Comparison of ENCODE assay signal across 1 cellular context in genomic region chr7:157559596-157560257, GRCh38.
TF ChIP-seq lines count a peak whose summit lies in the region.

No MANE protein-coding gene starts in this region.

TF ChIP-seq in HepG2, 621 proteins besides CTCF, POLR2A, EP300 and RAD21 (continued from another document and continues in another):
- TF ChIP-seq, protein P1, sequence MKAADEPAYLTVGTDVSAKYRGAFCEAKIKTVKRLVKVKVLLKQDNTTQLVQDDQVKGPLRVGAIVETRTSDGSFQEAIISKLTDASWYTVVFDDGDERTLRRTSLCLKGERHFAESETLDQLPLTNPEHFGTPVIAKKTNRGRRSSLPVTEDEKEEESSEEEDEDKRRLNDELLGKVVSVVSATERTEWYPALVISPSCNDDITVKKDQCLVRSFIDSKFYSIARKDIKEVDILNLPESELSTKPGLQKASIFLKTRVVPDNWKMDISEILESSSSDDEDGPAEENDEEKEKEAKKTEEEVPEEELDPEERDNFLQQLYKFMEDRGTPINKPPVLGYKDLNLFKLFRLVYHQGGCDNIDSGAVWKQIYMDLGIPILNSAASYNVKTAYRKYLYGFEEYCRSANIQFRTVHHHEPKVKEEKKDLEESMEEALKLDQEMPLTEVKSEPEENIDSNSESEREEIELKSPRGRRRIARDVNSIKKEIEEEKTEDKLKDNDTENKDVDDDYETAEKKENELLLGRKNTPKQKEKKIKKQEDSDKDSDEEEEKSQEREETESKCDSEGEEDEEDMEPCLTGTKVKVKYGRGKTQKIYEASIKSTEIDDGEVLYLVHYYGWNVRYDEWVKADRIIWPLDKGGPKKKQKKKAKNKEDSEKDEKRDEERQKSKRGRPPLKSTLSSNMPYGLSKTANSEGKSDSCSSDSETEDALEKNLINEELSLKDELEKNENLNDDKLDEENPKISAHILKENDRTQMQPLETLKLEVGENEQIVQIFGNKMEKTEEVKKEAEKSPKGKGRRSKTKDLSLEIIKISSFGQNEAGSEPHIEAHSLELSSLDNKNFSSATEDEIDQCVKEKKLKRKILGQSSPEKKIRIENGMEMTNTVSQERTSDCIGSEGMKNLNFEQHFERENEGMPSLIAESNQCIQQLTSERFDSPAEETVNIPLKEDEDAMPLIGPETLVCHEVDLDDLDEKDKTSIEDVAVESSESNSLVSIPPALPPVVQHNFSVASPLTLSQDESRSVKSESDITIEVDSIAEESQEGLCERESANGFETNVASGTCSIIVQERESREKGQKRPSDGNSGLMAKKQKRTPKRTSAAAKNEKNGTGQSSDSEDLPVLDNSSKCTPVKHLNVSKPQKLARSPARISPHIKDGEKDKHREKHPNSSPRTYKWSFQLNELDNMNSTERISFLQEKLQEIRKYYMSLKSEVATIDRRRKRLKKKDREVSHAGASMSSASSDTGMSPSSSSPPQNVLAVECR (CRISPR knock-in tag; IDR thresholded peaks at IDR 0.05; ENCODE audit: borderline replicate concordance) = peak; percentile 43; the same call in 1 of the 2 replicates
- TF ChIP-seq ZNF740 (CRISPR knock-in tag; IDR thresholded peaks at IDR 0.05) (peak; percentile 88), ZNF329 (CRISPR knock-in tag; IDR thresholded peaks at IDR 0.05; ENCODE audit: low read depth) (no peak), TOPORS (CRISPR knock-in tag; IDR thresholded peaks at IDR 0.05) (no peak), ZNF292 (CRISPR knock-in tag; IDR thresholded peaks at IDR 0.05; ENCODE audit: borderline replicate concordance, low read depth) (peak; percentile 88), ZBTB40 (IDR thresholded peaks at IDR 0.05) (no peak), ZBTB40 (CRISPR knock-in tag; IDR thresholded peaks at IDR 0.05) (peak; percentile 75; the same call in 1 of the 2 replicates), FOXA3 (CRISPR knock-in tag; IDR thresholded peaks at IDR 0.05) (peak; percentile 60), ZNF263 (CRISPR knock-in tag; IDR thresholded peaks at IDR 0.05) (peak; percentile 38; the same call in 1 of the 2 replicates), SOX5 (CRISPR knock-in tag; IDR thresholded peaks at IDR 0.05; ENCODE audit: borderline replicate concordance) (peak; percentile 30; the same call in 1 of the 2 replicates), MEIS2 (CRISPR knock-in tag; IDR thresholded peaks at IDR 0.05) (0 out of 2 replicates have a peak, but pooled peaks have one; percentile 65), RXRB (CRISPR knock-in tag; IDR thresholded peaks at IDR 0.05; ENCODE audit: borderline replicate concordance) (peak; percentile 52; the same call in 1 of the 2 replicates), PLSCR1 (CRISPR knock-in tag; IDR thresholded peaks at IDR 0.05; ENCODE audit: borderline replicate concordance) (no peak), ZNF746 (CRISPR knock-in tag; IDR thresholded peaks at IDR 0.05) (peak; percentile 6; the same call in 1 of the 2 replicates), SNAPC5 (CRISPR knock-in tag; IDR thresholded peaks at IDR 0.05; ENCODE audit: borderline replicate concordance) (no peak), ZBTB38 (CRISPR knock-in tag; IDR thresholded peaks at IDR 0.05) (peak; percentile 68), ZNF788 (CRISPR knock-in tag; IDR thresholded peaks at IDR 0.05; ENCODE audit: borderline replicate concordance) (0 out of 2 replicates have a peak, but pooled peaks have one; percentile 33), YY1 (IDR thresholded peaks at IDR 0.05; ENCODE audit: insufficient read depth, insufficient replicate concordance, low read depth, low read length) (peak; percentile 17), MEIS1 (CRISPR knock-in tag; IDR thresholded peaks at IDR 0.05; ENCODE audit: borderline replicate concordance) (no peak), FOXP1 (IDR thresholded peaks at IDR 0.05) (no peak), FOXP1 (CRISPR knock-in tag; IDR thresholded peaks at IDR 0.05) (no peak), ZNF558 (CRISPR knock-in tag; IDR thresholded peaks at IDR 0.05; ENCODE audit: borderline replicate concordance) (no peak), HNF4A (CRISPR knock-in tag; IDR thresholded peaks at IDR 0.05) (peak; percentile 92), GTF3A (CRISPR knock-in tag; conservative IDR thresholded peaks at IDR 0.05) (no peak), CREB1 (IDR thresholded peaks at IDR 0.05) (no peak), CREB1 (CRISPR knock-in tag; IDR thresholded peaks at IDR 0.05) (no peak), CEBPZ (IDR thresholded peaks at IDR 0.05; ENCODE audit: low read length) (no peak), SALL1 (CRISPR knock-in tag; IDR thresholded peaks at IDR 0.05) (peak; percentile 52; the same call in 1 of the 2 replicates), RFXAP (CRISPR knock-in tag; IDR thresholded peaks at IDR 0.05; ENCODE audit: borderline replicate concordance) (peak; percentile 58; the same call in 1 of the 2 replicates), HOXA7 (CRISPR knock-in tag; IDR thresholded peaks at IDR 0.05) (no peak), REPIN1 (CRISPR knock-in tag; IDR thresholded peaks at IDR 0.05; ENCODE audit: borderline replicate concordance, low read depth) (peak; percentile 47; the same call in 1 of the 2 replicates), ZNF546 (CRISPR knock-in tag; conservative IDR thresholded peaks at IDR 0.05) (no peak), SPEN (CRISPR knock-in tag; IDR thresholded peaks at IDR 0.05; ENCODE audit: low read depth) (peak; percentile 73; the same call in 1 of the 2 replicates), ZSCAN12 (CRISPR knock-in tag; IDR thresholded peaks at IDR 0.05) (0 out of 2 replicates have a peak, but pooled peaks have one; percentile 28), SP2 (CRISPR knock-in tag; IDR thresholded peaks at IDR 0.05) (no peak), LCORL (IDR thresholded peaks at IDR 0.05) (no peak), LCORL (CRISPR knock-in tag; IDR thresholded peaks at IDR 0.05) (peak; percentile 98), TAF1 (CRISPR knock-in tag; IDR thresholded peaks at IDR 0.05) (0 out of 2 replicates have a peak, but pooled peaks have one; percentile 4), ZNF335 (CRISPR knock-in tag; IDR thresholded peaks at IDR 0.05) (peak; percentile 29; the same call in 1 of the 2 replicates)
- TF ChIP-seq, protein P2, sequence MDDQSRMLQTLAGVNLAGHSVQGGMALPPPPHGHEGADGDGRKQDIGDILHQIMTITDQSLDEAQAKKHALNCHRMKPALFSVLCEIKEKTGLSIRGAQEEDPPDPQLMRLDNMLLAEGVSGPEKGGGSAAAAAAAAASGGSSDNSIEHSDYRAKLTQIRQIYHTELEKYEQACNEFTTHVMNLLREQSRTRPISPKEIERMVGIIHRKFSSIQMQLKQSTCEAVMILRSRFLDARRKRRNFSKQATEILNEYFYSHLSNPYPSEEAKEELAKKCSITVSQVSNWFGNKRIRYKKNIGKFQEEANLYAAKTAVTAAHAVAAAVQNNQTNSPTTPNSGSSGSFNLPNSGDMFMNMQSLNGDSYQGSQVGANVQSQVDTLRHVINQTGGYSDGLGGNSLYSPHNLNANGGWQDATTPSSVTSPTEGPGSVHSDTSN (CRISPR knock-in tag; IDR thresholded peaks at IDR 0.05; ENCODE audit: borderline replicate concordance) = no peak
